Comparison of ENCODE assay signal across 16 cellular contexts in the genomic region with DNA sequence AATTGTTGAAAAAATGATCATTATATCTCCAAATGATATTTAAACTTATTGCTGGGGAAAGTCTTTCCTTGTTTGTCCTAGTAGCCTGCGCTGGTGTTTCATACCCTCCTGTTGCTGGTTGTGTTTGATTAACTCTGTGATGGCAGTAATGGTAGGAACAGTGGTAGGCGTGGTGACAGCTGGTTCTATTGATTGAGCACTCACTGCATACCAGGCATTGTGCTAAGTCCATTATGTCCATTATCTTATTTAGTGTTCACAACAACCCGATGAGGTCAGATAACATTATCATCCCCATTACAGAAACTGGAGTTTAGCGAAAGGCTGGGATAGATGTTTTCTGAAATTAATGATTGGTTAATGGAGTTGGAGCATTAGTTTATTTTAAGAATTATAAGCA. TPM values are rescaled to one million over a fixed set of nuclear protein-coding genes. Genes with fewer than 3 reads are reported as not detected.
DNase-seq lines count a peak whose midpoint lies in the region; ATAC-seq and TF ChIP-seq lines count a peak whose summit lies in the region.
"Had no signal": no experiment of that assay in that cellular context is flagged by ENCODE, and none has a peak within 500 bp of the region (broad histone marks: within the 10 kb centered on the region; RNA-seq: fewer than 3 reads in every experiment).

No MANE protein-coding gene starts in this region.

- H3K4me1 ChIP-seq in cardiac muscle cell (ENCODE audit: low read depth): peaks cover 43% of the 10 kb centered on the region
- H3K4me1 ChIP-seq in heart right ventricle: peaks cover 2 to 49% (median 41%) of the 10 kb centered on the region in 9 donors
- peaks cover 36% of the 10 kb centered on the region for H3K4me1 ChIP-seq in hepatocyte (ENCODE audit: insufficient read depth)

- H3K9me3 ChIP-seq in cardiac muscle cell (ENCODE audit: low read depth) (no peaks in the 10 kb centered on the region), heart right ventricle (no peaks in the 10 kb centered on the region), hepatocyte (ENCODE audit: low read depth) (no peaks in the 10 kb centered on the region)
- H3K9me3 ChIP-seq: ascending aorta, gastroesophageal sphincter, vagina had no signal

- H3K27ac ChIP-seq in cardiac muscle cell (peak overlapping the region; percentile 77), heart right ventricle (no peak overlapping the region), hepatocyte (peak overlapping the region; percentile 45)
- H3K27ac ChIP-seq: gastroesophageal sphincter, skin epidermis, vagina had no signal

- H3K36me3 Mint-ChIP-seq in type B pancreatic cell (peaks cover 8% of the 10 kb centered on the region), endothelial cell (ENCODE audit: low read depth, unreplicated experiment) (peaks cover 8% of the 10 kb centered on the region)

- H2AFZ ChIP-seq in hepatocyte: no peak overlapping the region

- intact Hi-C loops in heart right ventricle (cut with DNase I): no loop called here

- H3K27me3 ChIP-seq in cardiac muscle cell: no peaks in the 10 kb centered on the region
- H3K27me3 ChIP-seq in heart right ventricle: no peaks in the 10 kb centered on the region
- H3K27me3 ChIP-seq in hepatocyte: no peaks in the 10 kb centered on the region
- H3K27me3 ChIP-seq: ascending aorta, gastroesophageal sphincter, vagina had no signal

- peaks cover 9% of the 10 kb centered on the region for H3K36me3 ChIP-seq in cardiac muscle cell
- H3K36me3 ChIP-seq in heart right ventricle: peaks cover 0 to 69% (median 25%) of the 10 kb centered on the region in 9 donors
- no peaks in the 10 kb centered on the region for H3K36me3 ChIP-seq in hepatocyte (replicated peaks; ENCODE audit: insufficient read depth, low read depth)

- 73 to 77% methylated on average over 4 of the region's 4 CpGs for WGBS in heart right ventricle, 2 donors
- 60% methylated on average over 4 of the region's 4 CpGs for WGBS in hepatocyte (ENCODE audit: low lambda C conversion rate, missing lambda C conversion rate)

- no peak overlapping the region for H3K4me2 ChIP-seq in hepatocyte

- ATAC-seq in heart right ventricle (no peak), HG02973 (IDR thresholded peaks at IDR 0.05; ENCODE audit: unreplicated experiment) (no peak)
- ATAC-seq: gastroesophageal sphincter, Right ventricle myocardium inferior, WTC11 had no signal

- H3K27ac Mint-ChIP-seq in type B pancreatic cell (peak overlapping the region; percentile 86), endothelial cell (ENCODE audit: unreplicated experiment) (no peak overlapping the region)

- peaks cover 8% of the 10 kb centered on the region for H3K4me1 Mint-ChIP-seq in type B pancreatic cell (ENCODE audit: unreplicated experiment)
- H3K4me1 Mint-ChIP-seq in endothelial cell (ENCODE audit: unreplicated experiment): no peaks in the 10 kb centered on the region

- peak in 1 of 2 donors; percentile 19 for DNase-seq in cardiac muscle cell (ENCODE audit: low read depth in 1 of 2, low spot score in 1 of 2)
- DNase-seq in heart right ventricle: no peak
- DNase-seq in NCI-H774 (lab: John Stamatoyannopoulos, UW): peak; percentile 75
- no peak for DNase-seq in hepatocyte (ENCODE audit: low spot score)
- no peak for DNase-seq in type B pancreatic cell (ENCODE audit: extremely low spot score, unreplicated experiment)
- DNase-seq in cerebellum (ENCODE audit: low spot score): no peak
- no peak for DNase-seq in endothelial cell (ENCODE audit: low spot score)
- DNase-seq: effector memory CD4-positive, alpha-beta T cell; kidney glomerular epithelial cell had no signal

- H3K4me3 Mint-ChIP-seq in type B pancreatic cell (peak overlapping the region; percentile 48), endothelial cell (ENCODE audit: unreplicated experiment) (no peak overlapping the region)
- H3K4me3 Mint-ChIP-seq: WTC11 had no signal

- no peaks in the 10 kb centered on the region for H3K9me2 ChIP-seq in hepatocyte (replicated peaks; ENCODE audit: insufficient read depth)

- H3K9me3 Mint-ChIP-seq in type B pancreatic cell (no peaks in the 10 kb centered on the region), endothelial cell (ENCODE audit: unreplicated experiment) (no peaks in the 10 kb centered on the region)
- H3K9me3 Mint-ChIP-seq: WTC11 had no signal

- no peak overlapping the region for H3K4me3 ChIP-seq in cardiac muscle cell
- H3K4me3 ChIP-seq in heart right ventricle: no peak overlapping the region
- H3K4me3 ChIP-seq in hepatocyte: no peak overlapping the region
- H3K4me3 ChIP-seq: ascending aorta, gastroesophageal sphincter, skin epidermis, vagina had no signal

- no peaks in the 10 kb centered on the region for H4K20me1 ChIP-seq in hepatocyte (ENCODE audit: insufficient read depth, poor library complexity, severe bottlenecking)

- no peak for TF ChIP-seq CTCF in cardiac muscle cell (IDR thresholded peaks at IDR 0.05; ENCODE audit: low read depth, low read length)
- no peak for TF ChIP-seq CTCF in heart right ventricle (IDR thresholded peaks at IDR 0.05)
- no peak for TF ChIP-seq CTCF in hepatocyte (IDR thresholded peaks at IDR 0.05; ENCODE audit: poor library complexity)
- no peak for TF ChIP-seq CTCF in type B pancreatic cell (conservative IDR thresholded peaks at IDR 0.05)
- no peak for TF ChIP-seq CTCF in endothelial cell (IDR thresholded peaks at IDR 0.05; ENCODE audit: unreplicated experiment)

- peaks cover 46% of the 10 kb centered on the region for H3K79me2 ChIP-seq in hepatocyte

- H3K27me3 Mint-ChIP-seq in type B pancreatic cell: no peaks in the 10 kb centered on the region
- no peaks in the 10 kb centered on the region for H3K27me3 Mint-ChIP-seq in endothelial cell (ENCODE audit: unreplicated experiment)

RNA-seq across cellular contexts. Expression of a gene that starts 11.5 kb away (rescaled TPM):
- 11.4 and 13.4 TPM in 2 replicates for total RNA-seq in cardiac muscle cell
- 19.2 and 23.6 TPM in 2 replicates for polyA plus RNA-seq in cardiac muscle cell
- total RNA-seq in heart right ventricle: 10 to 100 TPM in 6 of 10 donors, 1 to 10 TPM in 4; 6.9 to 13.4 (median 10.4) TPM
- polyA plus RNA-seq in heart right ventricle: 10 to 100 TPM in 1 of 2 donors, 1 to 10 TPM in 1; 9.9 to 24.1 TPM
- total RNA-seq in hepatocyte: 28.8 and 32.9 TPM in 2 replicates
- 25.0 and 26.2 TPM in 2 replicates for polyA plus RNA-seq in hepatocyte
- 26.0 and 41.3 TPM in 2 replicates for total RNA-seq in type B pancreatic cell (ENCODE audit: low replicate concordance)
- total RNA-seq in cerebellum: 35.0 TPM
- total RNA-seq in endothelial cell (ENCODE audit: unreplicated experiment): 15.8 TPM

Comparison
In these comparisons a context has a peak if more than half of its experiments do, and no peak if none do; other contexts are left out.
1. H3K27ac ChIP-seq: peak in cardiac muscle cell (single experiment) and hepatocyte (single experiment); none in heart right ventricle (0 of 10).